ENCODE assay signal across 11 cellular contexts in the genomic region with DNA sequence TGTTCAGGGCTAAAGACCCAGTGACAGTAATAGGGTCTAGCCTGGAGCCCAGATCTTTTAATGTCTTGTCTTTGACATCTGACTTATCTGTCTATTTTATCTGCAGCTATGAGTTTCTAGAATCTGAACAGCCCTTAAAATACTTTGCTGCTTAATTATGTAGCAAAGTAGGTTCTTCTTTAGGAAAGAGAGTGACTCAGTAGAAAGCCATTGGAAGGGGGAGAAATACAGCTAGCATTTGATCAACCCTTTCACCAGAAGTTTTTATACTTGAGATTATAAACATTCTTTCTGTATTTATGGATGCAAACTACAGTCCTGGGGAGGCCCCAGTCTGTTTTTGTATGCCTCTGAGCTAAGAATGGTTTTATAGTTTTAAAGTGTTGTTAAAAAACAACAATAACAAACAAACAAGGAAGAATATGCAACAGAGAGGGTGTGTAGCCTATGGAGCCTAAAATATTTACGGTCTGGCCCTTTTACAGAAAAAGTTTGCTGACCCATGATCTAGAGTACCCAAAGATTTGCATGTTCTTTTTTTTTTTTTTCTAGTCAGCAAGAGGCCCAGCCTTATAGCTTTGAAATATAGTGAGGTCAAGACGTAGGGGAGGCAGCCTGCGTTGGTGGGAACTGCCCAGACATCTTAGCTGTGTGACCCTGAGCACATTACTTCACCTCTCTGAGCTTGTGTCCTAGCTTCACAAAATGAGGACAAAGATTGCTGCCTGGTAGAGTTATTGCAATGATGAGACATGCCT. TPM values are rescaled to one million over a fixed set of nuclear protein-coding genes. Genes with fewer than 3 reads are reported as not detected.
DNase-seq lines count a peak whose midpoint lies in the region; ATAC-seq, FAIRE-seq and TF ChIP-seq lines count a peak whose summit lies in the region.
"Had no signal": no experiment of that assay in that cellular context is flagged by ENCODE, and none has a peak within 500 bp of the region (broad histone marks: within the 10 kb centered on the region; RNA-seq: fewer than 3 reads in every experiment).

No MANE protein-coding gene starts in this region.

- DNase-seq in bronchial epithelial cell (ENCODE audit: low read depth) (peak; percentile 39), left lung (no peak), H7 (no peak), NCI-H146 treated with DMSO at 0.1 percent for 48 hours (lab: John Stamatoyannopoulos, UW; ENCODE audit: unreplicated experiment) (no peak)
- DNase-seq in activated CD8-positive, alpha-beta memory T cell treated with anti-CD3 and anti-CD28 coated beads, Interleukin-2, amount 50 U/mL, for 4 hours = no peak
- DNase-seq: OCI-M1 had no signal

- peaks cover 52% of the 10 kb centered on the region for H3K27me3 ChIP-seq in HUES6 (ENCODE audit: control insufficient read depth, insufficient read depth, low read length)
- no peaks in the 10 kb centered on the region for H3K27me3 ChIP-seq in bronchial epithelial cell (ENCODE audit: control insufficient read depth, insufficient read depth, low read length)
- H3K27me3 ChIP-seq in left lung = no peaks in the 10 kb centered on the region
- no peaks in the 10 kb centered on the region for H3K27me3 ChIP-seq in subcutaneous abdominal adipose tissue (ENCODE audit: control insufficient read depth in 5 of 5, insufficient read depth in 4 of 5, low read length in 5 of 5)
- peaks cover 37% of the 10 kb centered on the region for H3K27me3 ChIP-seq in H7 (ENCODE audit: control insufficient read depth, insufficient read depth, low read length)

- H3K9ac ChIP-seq in HUES6 (ENCODE audit: low read length) (peak overlapping the region; percentile 1), subcutaneous abdominal adipose tissue (ENCODE audit: low read length in 5 of 5) (peak overlapping the region in 1 of 5 donors; percentile 45)

- H3K9me3 ChIP-seq in HUES6 (ENCODE audit: control insufficient read depth, insufficient read depth, low read depth, low read length) (no peaks in the 10 kb centered on the region), left lung (no peaks in the 10 kb centered on the region), subcutaneous abdominal adipose tissue (ENCODE audit: control insufficient read depth in 5 of 5, low read length in 5 of 5) (no peaks in the 10 kb centered on the region)

- ATAC-seq in left lung (no peak), HG03442 (IDR thresholded peaks at IDR 0.05; ENCODE audit: unreplicated experiment) (no peak)

- H3K4me1 ChIP-seq in HUES6 (ENCODE audit: control insufficient read depth, insufficient read depth, low read length) (peaks cover 34% of the 10 kb centered on the region), left lung (peaks cover 62 to 70% of the 10 kb centered on the region in 2 donors), subcutaneous abdominal adipose tissue (ENCODE audit: control insufficient read depth in 5 of 5, insufficient read depth in 5 of 5, low read length in 5 of 5) (peaks cover 20 to 60% (median 50%) of the 10 kb centered on the region in 5 donors)

- TF ChIP-seq CTCF in bronchial epithelial cell (IDR thresholded peaks at IDR 0.05; ENCODE audit: insufficient read depth, low read length, severe bottlenecking) (no peak), left lung (IDR thresholded peaks at IDR 0.05) (no peak)

- H3K27ac ChIP-seq in HUES6 (ENCODE audit: low read depth, low read length) = no peak overlapping the region
- peak overlapping the region; percentile 83 to 91 for H3K27ac ChIP-seq in left lung
- H3K27ac ChIP-seq in subcutaneous abdominal adipose tissue (ENCODE audit: low read depth, low read length) = peak overlapping the region; percentile 33
- H3K27ac ChIP-seq: VCaP had no signal

- H3K4me3 ChIP-seq in HUES6 (ENCODE audit: low read depth, low read length) (no peak overlapping the region), bronchial epithelial cell (ENCODE audit: low read depth, low read length) (no peak overlapping the region), left lung (no peak overlapping the region), subcutaneous abdominal adipose tissue (ENCODE audit: low read depth in 1 of 5, low read length in 5 of 5) (no peak overlapping the region), H7 (ENCODE audit: insufficient read depth, low read depth, low read length) (no peak overlapping the region)

- no peak for FAIRE-seq in bronchial epithelial cell (lab: Jason Lieb, UNC)
- FAIRE-seq: GM18507 had no signal

- intact Hi-C loops in left lung (cut with DNase I) = no loop called here

- no peaks in the 10 kb centered on the region for H3K36me3 ChIP-seq in HUES6 (ENCODE audit: control insufficient read depth, insufficient read depth, low read length)
- H3K36me3 ChIP-seq in bronchial epithelial cell (ENCODE audit: control insufficient read depth, insufficient read depth, low read length) = peaks cover 2% of the 10 kb centered on the region
- no peaks in the 10 kb centered on the region for H3K36me3 ChIP-seq in left lung
- no peaks in the 10 kb centered on the region for H3K36me3 ChIP-seq in subcutaneous abdominal adipose tissue (ENCODE audit: control insufficient read depth in 5 of 5, insufficient read depth in 5 of 5, low read length in 5 of 5)
- H3K36me3 ChIP-seq in H7 (replicated peaks; ENCODE audit: control insufficient read depth, insufficient read depth, low read length) = no peaks in the 10 kb centered on the region; the same call in 1 of the 2 replicates

RNA-seq across cellular contexts. Expression of gene GSN, which starts 9.7 kb away (rescaled TPM):
- total RNA-seq in bronchial epithelial cell = 420 and 822 TPM in 2 replicates
- 100 to 1,000 TPM; 395 to 485 TPM for total RNA-seq in left lung
- 73.0 and 78.5 TPM in 2 replicates for total RNA-seq in H7 (2014; rRNA removed; shearing (Covaris generic))
